Comparison of ENCODE assay signal across 1 cellular context in the genomic region with DNA sequence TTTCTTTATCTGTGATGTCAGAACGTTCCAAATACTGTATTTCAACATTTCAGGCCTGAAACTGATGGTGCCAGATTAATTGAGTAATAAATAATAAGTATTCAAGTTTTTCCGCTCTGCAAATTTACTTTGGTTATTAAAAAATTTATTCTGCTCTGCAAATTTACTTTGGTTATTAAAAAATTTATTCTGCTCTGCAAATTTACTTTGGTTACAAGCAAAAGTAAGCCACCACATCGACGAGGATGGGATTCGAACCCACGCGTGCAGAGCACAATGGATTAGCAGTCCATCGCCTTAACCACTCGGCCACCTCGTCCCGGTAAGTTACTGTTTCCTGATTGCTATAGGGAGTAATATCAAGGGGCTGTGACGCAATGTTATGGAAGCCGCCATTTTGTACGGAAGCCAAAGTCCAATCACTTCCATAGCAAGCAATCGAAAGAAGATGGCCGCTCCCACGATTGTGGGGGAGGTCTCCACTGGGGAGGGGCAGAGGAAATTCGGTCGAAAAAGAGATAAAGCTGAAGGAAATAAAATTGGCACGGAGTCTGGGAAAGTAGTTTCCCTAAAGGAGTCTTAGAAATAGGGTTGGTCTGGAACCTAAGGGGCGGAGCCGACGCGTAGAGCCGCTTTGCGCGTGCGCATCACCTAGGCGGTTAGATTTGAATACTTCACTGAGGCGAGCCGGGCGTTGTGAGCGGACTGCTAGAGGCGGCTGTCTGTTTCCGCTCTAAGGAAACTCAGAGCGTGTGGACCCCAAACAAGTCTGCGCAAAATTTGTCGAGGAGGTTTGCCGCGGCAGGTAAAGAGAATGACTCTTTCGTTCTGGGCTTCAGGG.
TF ChIP-seq lines count a peak whose summit lies in the region.

A gene with protein sequence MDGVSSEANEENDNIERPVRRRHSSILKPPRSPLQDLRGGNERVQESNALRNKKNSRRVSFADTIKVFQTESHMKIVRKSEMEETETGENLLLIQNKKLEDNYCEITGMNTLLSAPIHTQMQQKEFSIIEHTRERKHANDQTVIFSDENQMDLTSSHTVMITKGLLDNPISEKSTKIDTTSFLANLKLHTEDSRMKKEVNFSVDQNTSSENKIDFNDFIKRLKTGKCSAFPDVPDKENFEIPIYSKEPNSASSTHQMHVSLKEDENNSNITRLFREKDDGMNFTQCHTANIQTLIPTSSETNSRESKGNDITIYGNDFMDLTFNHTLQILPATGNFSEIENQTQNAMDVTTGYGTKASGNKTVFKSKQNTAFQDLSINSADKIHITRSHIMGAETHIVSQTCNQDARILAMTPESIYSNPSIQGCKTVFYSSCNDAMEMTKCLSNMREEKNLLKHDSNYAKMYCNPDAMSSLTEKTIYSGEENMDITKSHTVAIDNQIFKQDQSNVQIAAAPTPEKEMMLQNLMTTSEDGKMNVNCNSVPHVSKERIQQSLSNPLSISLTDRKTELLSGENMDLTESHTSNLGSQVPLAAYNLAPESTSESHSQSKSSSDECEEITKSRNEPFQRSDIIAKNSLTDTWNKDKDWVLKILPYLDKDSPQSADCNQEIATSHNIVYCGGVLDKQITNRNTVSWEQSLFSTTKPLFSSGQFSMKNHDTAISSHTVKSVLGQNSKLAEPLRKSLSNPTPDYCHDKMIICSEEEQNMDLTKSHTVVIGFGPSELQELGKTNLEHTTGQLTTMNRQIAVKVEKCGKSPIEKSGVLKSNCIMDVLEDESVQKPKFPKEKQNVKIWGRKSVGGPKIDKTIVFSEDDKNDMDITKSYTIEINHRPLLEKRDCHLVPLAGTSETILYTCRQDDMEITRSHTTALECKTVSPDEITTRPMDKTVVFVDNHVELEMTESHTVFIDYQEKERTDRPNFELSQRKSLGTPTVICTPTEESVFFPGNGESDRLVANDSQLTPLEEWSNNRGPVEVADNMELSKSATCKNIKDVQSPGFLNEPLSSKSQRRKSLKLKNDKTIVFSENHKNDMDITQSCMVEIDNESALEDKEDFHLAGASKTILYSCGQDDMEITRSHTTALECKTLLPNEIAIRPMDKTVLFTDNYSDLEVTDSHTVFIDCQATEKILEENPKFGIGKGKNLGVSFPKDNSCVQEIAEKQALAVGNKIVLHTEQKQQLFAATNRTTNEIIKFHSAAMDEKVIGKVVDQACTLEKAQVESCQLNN (N-terminal part only) (plus strand): TSS at position 662 of the 841 bp plus-strand sequence. CDS start 8,683 bp downstream, outside the sequence.

TF ChIP-seq in K562, 482 proteins besides CTCF, POLR2A, EP300 and RAD21 (continued from another document and continues in another):
- TF ChIP-seq, protein P1, sequence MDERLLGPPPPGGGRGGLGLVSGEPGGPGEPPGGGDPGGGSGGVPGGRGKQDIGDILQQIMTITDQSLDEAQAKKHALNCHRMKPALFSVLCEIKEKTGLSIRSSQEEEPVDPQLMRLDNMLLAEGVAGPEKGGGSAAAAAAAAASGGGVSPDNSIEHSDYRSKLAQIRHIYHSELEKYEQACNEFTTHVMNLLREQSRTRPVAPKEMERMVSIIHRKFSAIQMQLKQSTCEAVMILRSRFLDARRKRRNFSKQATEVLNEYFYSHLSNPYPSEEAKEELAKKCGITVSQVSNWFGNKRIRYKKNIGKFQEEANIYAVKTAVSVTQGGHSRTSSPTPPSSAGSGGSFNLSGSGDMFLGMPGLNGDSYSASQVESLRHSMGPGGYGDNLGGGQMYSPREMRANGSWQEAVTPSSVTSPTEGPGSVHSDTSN (CRISPR knock-in tag; IDR thresholded peaks at IDR 0.05; ENCODE audit: low read depth): no peak
- TF ChIP-seq, protein P1 (tag; conservative IDR thresholded peaks at IDR 0.05; ENCODE audit: low read depth): no peak; the same call in none of the 2 replicates
- peak; percentile 82; the same call in 1 of the 2 replicates for TF ChIP-seq NFATC3 (IDR thresholded peaks at IDR 0.05)
- TF ChIP-seq ZKSCAN3 (CRISPR knock-in tag; IDR thresholded peaks at IDR 0.05): no peak
- TF ChIP-seq, protein P2, sequence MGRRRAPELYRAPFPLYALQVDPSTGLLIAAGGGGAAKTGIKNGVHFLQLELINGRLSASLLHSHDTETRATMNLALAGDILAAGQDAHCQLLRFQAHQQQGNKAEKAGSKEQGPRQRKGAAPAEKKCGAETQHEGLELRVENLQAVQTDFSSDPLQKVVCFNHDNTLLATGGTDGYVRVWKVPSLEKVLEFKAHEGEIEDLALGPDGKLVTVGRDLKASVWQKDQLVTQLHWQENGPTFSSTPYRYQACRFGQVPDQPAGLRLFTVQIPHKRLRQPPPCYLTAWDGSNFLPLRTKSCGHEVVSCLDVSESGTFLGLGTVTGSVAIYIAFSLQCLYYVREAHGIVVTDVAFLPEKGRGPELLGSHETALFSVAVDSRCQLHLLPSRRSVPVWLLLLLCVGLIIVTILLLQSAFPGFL (CRISPR knock-in tag; IDR thresholded peaks at IDR 0.05): peak; percentile 41; the same call in 1 of the 2 replicates
- TF ChIP-seq SRSF1 (IDR thresholded peaks at IDR 0.05; ENCODE audit: low read depth, low read length): no peak
- TF ChIP-seq, protein P3, sequence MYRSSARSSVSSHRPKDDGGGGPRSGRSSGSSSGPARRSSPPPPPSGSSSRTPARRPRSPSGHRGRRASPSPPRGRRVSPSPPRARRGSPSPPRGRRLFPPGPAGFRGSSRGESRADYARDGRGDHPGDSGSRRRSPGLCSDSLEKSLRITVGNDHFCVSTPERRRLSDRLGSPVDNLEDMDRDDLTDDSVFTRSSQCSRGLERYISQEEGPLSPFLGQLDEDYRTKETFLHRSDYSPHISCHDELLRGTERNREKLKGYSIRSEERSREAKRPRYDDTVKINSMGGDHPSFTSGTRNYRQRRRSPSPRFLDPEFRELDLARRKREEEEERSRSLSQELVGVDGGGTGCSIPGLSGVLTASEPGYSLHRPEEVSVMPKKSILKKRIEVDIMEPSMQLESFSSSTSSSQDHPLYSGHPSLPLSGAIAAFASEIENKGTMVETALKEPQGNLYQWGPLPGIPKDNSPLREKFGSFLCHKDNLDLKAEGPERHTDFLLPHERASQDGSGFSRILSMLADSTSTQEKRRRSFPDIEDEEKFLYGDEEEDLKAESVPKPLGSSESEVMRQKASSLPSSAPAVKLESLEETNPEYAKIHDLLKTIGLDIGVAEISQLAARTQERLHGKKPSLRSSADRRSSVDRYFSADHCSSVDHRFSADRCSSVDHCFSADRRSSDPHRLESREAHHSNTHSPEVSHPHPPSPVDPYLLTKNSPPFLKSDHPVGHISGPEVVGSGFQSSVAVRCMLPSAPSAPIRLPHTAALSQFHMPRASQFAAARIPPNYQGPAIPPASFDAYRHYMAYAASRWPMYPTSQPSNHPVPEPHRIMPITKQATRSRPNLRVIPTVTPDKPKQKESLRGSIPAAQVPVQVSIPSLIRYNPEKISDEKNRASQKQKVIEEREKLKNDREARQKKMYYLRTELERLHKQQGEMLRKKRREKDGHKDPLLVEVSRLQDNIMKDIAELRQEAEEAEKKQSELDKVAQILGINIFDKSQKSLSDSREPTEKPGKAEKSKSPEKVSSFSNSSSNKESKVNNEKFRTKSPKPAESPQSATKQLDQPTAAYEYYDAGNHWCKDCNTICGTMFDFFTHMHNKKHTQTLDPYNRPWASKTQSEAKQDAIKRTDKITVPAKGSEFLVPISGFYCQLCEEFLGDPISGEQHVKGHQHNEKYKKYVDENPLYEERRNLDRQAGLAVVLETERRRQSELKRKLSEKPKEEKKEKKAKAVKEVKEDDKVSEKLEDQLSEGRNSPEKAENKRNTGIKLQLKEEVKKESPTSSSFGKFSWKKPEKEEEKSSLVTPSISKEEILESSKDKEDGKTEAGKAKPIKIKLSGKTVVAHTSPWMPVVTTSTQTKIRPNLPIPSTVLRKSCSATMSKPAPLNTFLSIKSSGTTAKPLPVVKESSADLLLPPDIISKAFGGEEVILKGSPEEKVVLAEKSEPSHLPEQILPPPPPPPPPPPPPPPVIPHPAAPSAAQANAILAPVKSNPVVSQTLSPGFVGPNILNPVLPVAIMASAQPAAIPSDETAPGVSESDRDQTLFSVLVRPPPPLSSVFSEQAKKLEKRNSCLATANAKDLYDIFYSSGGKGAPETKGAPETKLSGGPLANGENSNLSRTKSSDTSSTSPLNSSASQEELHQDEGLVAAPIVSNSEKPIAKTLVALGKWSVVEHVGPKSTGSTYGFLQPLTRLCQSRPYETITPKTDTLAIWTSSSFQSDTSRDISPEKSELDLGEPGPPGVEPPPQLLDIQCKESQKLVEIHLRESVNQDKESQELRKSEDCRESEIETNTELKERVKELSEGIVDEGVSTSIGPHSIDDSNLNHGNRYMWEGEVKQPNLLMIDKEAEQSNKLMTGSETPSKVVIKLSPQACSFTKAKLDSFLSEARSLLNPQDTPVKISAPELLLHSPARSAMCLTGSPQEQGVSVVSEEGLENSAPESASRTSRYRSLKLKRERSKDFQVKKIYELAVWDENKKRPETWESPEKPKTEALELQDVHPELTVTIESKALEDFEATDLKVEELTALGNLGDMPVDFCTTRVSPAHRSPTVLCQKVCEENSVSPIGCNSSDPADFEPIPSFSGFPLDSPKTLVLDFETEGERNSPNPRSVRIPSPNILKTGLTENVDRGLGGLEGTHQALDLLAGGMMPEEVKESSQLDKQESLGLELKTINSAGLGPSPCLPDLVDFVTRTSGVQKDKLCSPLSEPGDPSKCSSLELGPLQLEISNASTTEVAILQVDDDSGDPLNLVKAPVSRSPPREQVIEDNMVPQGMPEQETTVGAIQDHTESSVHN (IDR thresholded peaks at IDR 0.05; ENCODE audit: borderline replicate concordance in 1 of 2, low read depth in 1 of 2): peak in 1 of 2 experiments; percentile 89; a peak in 2 of 4 replicates
- peak; percentile 40 for TF ChIP-seq TOE1 (IDR thresholded peaks at IDR 0.05; ENCODE audit: borderline replicate concordance)
- no peak for TF ChIP-seq TOE1 (CRISPR knock-in tag; IDR thresholded peaks at IDR 0.05; ENCODE audit: borderline replicate concordance, low read depth)
- TF ChIP-seq EZH2 (IDR thresholded peaks at IDR 0.05; ENCODE audit: borderline replicate concordance, low read depth, low read length): no peak
- no peak for TF ChIP-seq NFYB (IDR thresholded peaks at IDR 0.05; ENCODE audit: extremely low read depth, insufficient read length)
- TF ChIP-seq, protein P4, sequence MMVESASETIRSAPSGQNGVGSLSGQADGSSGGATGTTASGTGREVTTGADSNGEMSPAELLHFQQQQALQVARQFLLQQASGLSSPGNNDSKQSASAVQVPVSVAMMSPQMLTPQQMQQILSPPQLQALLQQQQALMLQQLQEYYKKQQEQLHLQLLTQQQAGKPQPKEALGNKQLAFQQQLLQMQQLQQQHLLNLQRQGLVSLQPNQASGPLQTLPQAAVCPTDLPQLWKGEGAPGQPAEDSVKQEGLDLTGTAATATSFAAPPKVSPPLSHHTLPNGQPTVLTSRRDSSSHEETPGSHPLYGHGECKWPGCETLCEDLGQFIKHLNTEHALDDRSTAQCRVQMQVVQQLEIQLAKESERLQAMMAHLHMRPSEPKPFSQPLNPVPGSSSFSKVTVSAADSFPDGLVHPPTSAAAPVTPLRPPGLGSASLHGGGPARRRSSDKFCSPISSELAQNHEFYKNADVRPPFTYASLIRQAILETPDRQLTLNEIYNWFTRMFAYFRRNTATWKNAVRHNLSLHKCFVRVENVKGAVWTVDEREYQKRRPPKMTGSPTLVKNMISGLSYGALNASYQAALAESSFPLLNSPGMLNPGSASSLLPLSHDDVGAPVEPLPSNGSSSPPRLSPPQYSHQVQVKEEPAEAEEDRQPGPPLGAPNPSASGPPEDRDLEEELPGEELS (CRISPR knock-in tag; IDR thresholded peaks at IDR 0.05; ENCODE audit: borderline replicate concordance): no peak; the same call in 1 of the 2 replicates
- TF ChIP-seq ZNF561 (CRISPR knock-in tag; conservative IDR thresholded peaks at IDR 0.05): no peak
- TF ChIP-seq TCFL5 (CRISPR knock-in tag; conservative IDR thresholded peaks at IDR 0.05): no peak
- TF ChIP-seq, protein P5, sequence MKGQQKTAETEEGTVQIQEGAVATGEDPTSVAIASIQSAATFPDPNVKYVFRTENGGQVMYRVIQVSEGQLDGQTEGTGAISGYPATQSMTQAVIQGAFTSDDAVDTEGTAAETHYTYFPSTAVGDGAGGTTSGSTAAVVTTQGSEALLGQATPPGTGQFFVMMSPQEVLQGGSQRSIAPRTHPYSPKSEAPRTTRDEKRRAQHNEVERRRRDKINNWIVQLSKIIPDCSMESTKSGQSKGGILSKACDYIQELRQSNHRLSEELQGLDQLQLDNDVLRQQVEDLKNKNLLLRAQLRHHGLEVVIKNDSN (CRISPR knock-in tag; IDR thresholded peaks at IDR 0.05): no peak
- no peak for TF ChIP-seq POU5F1 (IDR thresholded peaks at IDR 0.05; ENCODE audit: borderline replicate concordance, low read depth, low read length, partially characterized antibody)
- TF ChIP-seq, protein P6, sequence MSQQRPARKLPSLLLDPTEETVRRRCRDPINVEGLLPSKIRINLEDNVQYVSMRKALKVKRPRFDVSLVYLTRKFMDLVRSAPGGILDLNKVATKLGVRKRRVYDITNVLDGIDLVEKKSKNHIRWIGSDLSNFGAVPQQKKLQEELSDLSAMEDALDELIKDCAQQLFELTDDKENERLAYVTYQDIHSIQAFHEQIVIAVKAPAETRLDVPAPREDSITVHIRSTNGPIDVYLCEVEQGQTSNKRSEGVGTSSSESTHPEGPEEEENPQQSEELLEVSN (IDR thresholded peaks at IDR 0.05; ENCODE audit: borderline replicate concordance in 1 of 2, extremely low read depth in 1 of 2, insufficient read depth in 1 of 2, insufficient read length in 1 of 2, low read depth in 1 of 2, low read length in 1 of 2, poor library complexity in 1 of 2, severe bottlenecking in 1 of 2): peak in 1 of 2 experiments; percentile 20
- TF ChIP-seq, protein P7, sequence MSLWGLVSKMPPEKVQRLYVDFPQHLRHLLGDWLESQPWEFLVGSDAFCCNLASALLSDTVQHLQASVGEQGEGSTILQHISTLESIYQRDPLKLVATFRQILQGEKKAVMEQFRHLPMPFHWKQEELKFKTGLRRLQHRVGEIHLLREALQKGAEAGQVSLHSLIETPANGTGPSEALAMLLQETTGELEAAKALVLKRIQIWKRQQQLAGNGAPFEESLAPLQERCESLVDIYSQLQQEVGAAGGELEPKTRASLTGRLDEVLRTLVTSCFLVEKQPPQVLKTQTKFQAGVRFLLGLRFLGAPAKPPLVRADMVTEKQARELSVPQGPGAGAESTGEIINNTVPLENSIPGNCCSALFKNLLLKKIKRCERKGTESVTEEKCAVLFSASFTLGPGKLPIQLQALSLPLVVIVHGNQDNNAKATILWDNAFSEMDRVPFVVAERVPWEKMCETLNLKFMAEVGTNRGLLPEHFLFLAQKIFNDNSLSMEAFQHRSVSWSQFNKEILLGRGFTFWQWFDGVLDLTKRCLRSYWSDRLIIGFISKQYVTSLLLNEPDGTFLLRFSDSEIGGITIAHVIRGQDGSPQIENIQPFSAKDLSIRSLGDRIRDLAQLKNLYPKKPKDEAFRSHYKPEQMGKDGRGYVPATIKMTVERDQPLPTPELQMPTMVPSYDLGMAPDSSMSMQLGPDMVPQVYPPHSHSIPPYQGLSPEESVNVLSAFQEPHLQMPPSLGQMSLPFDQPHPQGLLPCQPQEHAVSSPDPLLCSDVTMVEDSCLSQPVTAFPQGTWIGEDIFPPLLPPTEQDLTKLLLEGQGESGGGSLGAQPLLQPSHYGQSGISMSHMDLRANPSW (CRISPR knock-in tag; IDR thresholded peaks at IDR 0.05): no peak
- no peak for TF ChIP-seq FOXP1 (CRISPR knock-in tag; IDR thresholded peaks at IDR 0.05)
- no peak for TF ChIP-seq MED1 (CRISPR knock-in tag; IDR thresholded peaks at IDR 0.05; ENCODE audit: borderline replicate concordance)
